In the genomic region with DNA sequence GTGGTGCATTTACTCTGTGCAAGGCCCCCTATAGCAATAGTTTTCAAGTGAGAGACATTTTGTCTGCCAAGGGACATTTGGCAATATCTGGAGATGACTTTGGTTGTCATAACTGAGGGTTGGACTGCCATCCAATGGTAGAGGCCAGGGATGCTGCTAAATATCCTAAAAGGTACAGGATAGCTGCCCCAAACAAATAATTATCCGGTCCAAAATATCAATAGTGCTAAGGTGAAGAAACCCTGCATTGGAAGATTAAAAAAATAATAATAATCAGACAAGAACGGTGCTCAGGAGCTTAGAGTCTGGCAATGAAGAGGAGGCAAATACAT, we compare ENCODE assay signal across 13 cellular contexts. TPM values are rescaled to one million over a fixed set of nuclear protein-coding genes. Genes with fewer than 3 reads are reported as not detected.
DNase-seq lines count a peak whose midpoint lies in the region; ATAC-seq, FAIRE-seq and TF ChIP-seq lines count a peak whose summit lies in the region.
"Had no signal": no experiment of that assay in that cellular context is flagged by ENCODE, and none has a peak within 500 bp of the region (broad histone marks: within the 10 kb centered on the region; RNA-seq: fewer than 3 reads in every experiment).

No MANE protein-coding gene starts in this region.

- H3K27me3 ChIP-seq in GM12878 (replicated peaks in 1 of 2; ENCODE audit: control insufficient read depth in 2 of 2, insufficient read depth in 2 of 2, low read length in 1 of 2) (no peaks in the 10 kb centered on the region), right atrium auricular region (no peaks in the 10 kb centered on the region)
- H3K27me3 ChIP-seq: BLaER1 treated with 17β-estradiol and CSF1 and Interleukin-3, amounts not matched to agents 10 nM and 100 nM had no signal

- H3K4me1 ChIP-seq in GM12878 (ENCODE audit: control insufficient read depth, insufficient read depth, low read length): no peaks in the 10 kb centered on the region
- no peaks in the 10 kb centered on the region for H3K4me1 ChIP-seq in right atrium auricular region
- H3K4me1 ChIP-seq: BLaER1 treated with 17β-estradiol and CSF1 and Interleukin-3, amounts not matched to agents 10 nM and 100 nM had no signal

- no peak for TF ChIP-seq EP300 in GM12878 (IDR thresholded peaks at IDR 0.05; ENCODE audit: borderline replicate concordance in 1 of 2, control insufficient read depth in 1 of 2, low read depth in 2 of 2, low read length in 2 of 2)

- no peak for DNase-seq in GM12878 (ENCODE audit: low read depth, low spot score)
- no peak for DNase-seq in right atrium auricular region (ENCODE audit: low spot score)
- no peak for DNase-seq in H54 (ENCODE audit: insufficient read length, low spot score)
- DNase-seq: immature natural killer cell; stimulated activated naive CD4-positive, alpha-beta T cell treated with Interleukin-2 at 50 U/mL for 16 hours had no signal

- H3K36me3 ChIP-seq in GM12878 (ENCODE audit: control insufficient read depth in 2 of 2, insufficient read depth in 2 of 2, low read length in 1 of 2) (no peaks in the 10 kb centered on the region), right atrium auricular region (no peaks in the 10 kb centered on the region)
- H3K36me3 ChIP-seq: BLaER1 treated with 17β-estradiol and CSF1 and Interleukin-3, amounts not matched to agents 10 nM and 100 nM had no signal

- 78% methylated on average over 2 of the region's 2 CpGs for WGBS in GM12878 (ENCODE audit: insufficient coverage, insufficient replicate concordance, low lambda C conversion rate, missing lambda C conversion rate)

- TF ChIP-seq POLR2A in GM12878 (IDR thresholded peaks at IDR 0.05; ENCODE audit: low read depth, low read length): no peak
- TF ChIP-seq POLR2A in H54 (IDR thresholded peaks at IDR 0.05; ENCODE audit: low read depth, low read length): no peak

- CTCF ChIA-PET in GM12878 (lab: Yijun Ruan, JAX): interaction anchor here (0.7 to 4.7 kb wide), 16 partner anchors 9 to 295 kb away, joined by 3 to 68 read pairs (median 4); a partner anchor contains a TSS

- no peaks in the 10 kb centered on the region for H4K20me1 ChIP-seq in GM12878 (ENCODE audit: control insufficient read depth, insufficient read depth)
- H4K20me1 ChIP-seq: BLaER1 treated with 17β-estradiol and CSF1 and Interleukin-3, amounts not matched to agents 10 nM and 100 nM had no signal

- intact Hi-C loops in GM12878 (cut with micrococcal nuclease; ENCODE audit: unreplicated experiment): no loop called here

- BruUV-seq in GM12878 (replicated peaks; lab: Mats Ljungman, UMichigan): no TSS peak

- no peak overlapping the region for H3K9ac ChIP-seq in GM12878 (ENCODE audit: control insufficient read depth, insufficient read depth, low read length)
- H3K9ac ChIP-seq: BLaER1 treated with 17β-estradiol and CSF1 and Interleukin-3, amounts not matched to agents 10 nM and 100 nM had no signal

- H3K27ac ChIP-seq in 22Rv1: no peak overlapping the region
- H3K27ac ChIP-seq in GM12878 (ENCODE audit: control insufficient read depth, insufficient read depth): no peak overlapping the region
- no peak overlapping the region for H3K27ac ChIP-seq in right atrium auricular region
- H3K27ac ChIP-seq: BLaER1 treated with 17β-estradiol and CSF1 and Interleukin-3, amounts not matched to agents 10 nM and 100 nM; HL-60 had no signal

- TF ChIP-seq RAD21 in GM12878 (IDR thresholded peaks at IDR 0.05; ENCODE audit: insufficient read depth, low read depth, low read length): peak; percentile 42; the same call in 1 of the 2 replicates

- in situ Hi-C loops in GM12878 (cut with MboI): no loop called here

- FAIRE-seq in GM12878 (lab: Jason Lieb, UNC) (no peak), H54 (lab: Jason Lieb, UNC) (no peak)

- no peaks in the 10 kb centered on the region for H3K79me2 ChIP-seq in GM12878 (ENCODE audit: control insufficient read depth, insufficient read depth, low read length)

- POLR2A ChIA-PET in GM12878 (lab: Charles Lee): interaction anchor here (0.6 to 0.7 kb wide), 2 partner anchors 201 to 268 kb away, joined by 3 to 6 read pairs; no protein-coding TSS in a partner anchor

- SMC1A ChIA-PET in GM12878 (lab: Charles Lee; ENCODE audit: uncharacterized antibody, unreplicated experiment): interaction anchor here (0.6 to 2.8 kb wide), 23 partner anchors 9 to 279 kb away, joined by 3 to 35 read pairs (median 4); no protein-coding TSS in a partner anchor

- ATAC-seq in GM21786 (IDR thresholded peaks at IDR 0.05; ENCODE audit: unreplicated experiment) (peak; percentile 46), GM12878 (peak; percentile 55), GM21515 (IDR thresholded peaks at IDR 0.05; ENCODE audit: unreplicated experiment) (no peak), GM18907 (IDR thresholded peaks at IDR 0.05; ENCODE audit: unreplicated experiment) (no peak), HG03039 (IDR thresholded peaks at IDR 0.05; ENCODE audit: unreplicated experiment) (no peak)
- ATAC-seq: natural killer cell treated with Interleukin-12 subunit alpha and Interleukin-12 subunit beta and Interleukin-15 and Interleukin-18, amount 100 ng/mL, for 72 hours had no signal

- no peak overlapping the region for H3K4me2 ChIP-seq in GM12878 (ENCODE audit: control insufficient read depth, insufficient read depth)
- H3K4me2 ChIP-seq: BLaER1 treated with 17β-estradiol and CSF1 and Interleukin-3, amounts not matched to agents 10 nM and 100 nM had no signal

- H3K4me3 ChIP-seq in GM12878: no peak overlapping the region
- no peak overlapping the region for H3K4me3 ChIP-seq in right atrium auricular region
- H3K4me3 ChIP-seq: BLaER1 treated with 17β-estradiol and CSF1 and Interleukin-3, amounts not matched to agents 10 nM and 100 nM had no signal

- H3K9me3 ChIP-seq in GM12878 (replicated peaks; ENCODE audit: control insufficient read depth, insufficient read depth, low read length): no peaks in the 10 kb centered on the region; the same call in 1 of the 3 replicates
- no peaks in the 10 kb centered on the region for H3K9me3 ChIP-seq in right atrium auricular region

- 0 out of 2 replicates have a peak, but pooled peaks have one; percentile 5 for TF ChIP-seq CTCF in 22Rv1 (IDR thresholded peaks at IDR 0.05)
- TF ChIP-seq CTCF in GM12878 (IDR thresholded peaks at IDR 0.05 in 2 of 3, conservative IDR thresholded peaks at IDR 0.05 in 1 of 3; ENCODE audit: control insufficient read depth in 2 of 3, extremely low read depth in 1 of 3, insufficient read depth in 1 of 3, low read depth in 3 of 3, low read length in 3 of 3): peak in 1 of 3 experiments; percentile 33; a peak in 2 of 6 replicates
- peak; percentile 42 to 72 for TF ChIP-seq CTCF in right atrium auricular region (IDR thresholded peaks at IDR 0.05)

- no peak overlapping the region for H2AFZ ChIP-seq in GM12878 (ENCODE audit: control insufficient read depth, low read depth, low read length)

- RAD21 ChIA-PET in GM12878 (lab: Charles Lee; ENCODE audit: unreplicated experiment): interaction anchor here (0.8 to 3.0 kb wide), 14 partner anchors 9 to 240 kb away, joined by 3 to 30 read pairs (median 4); a partner anchor contains a TSS

TF ChIP-seq in GM12878, 131 proteins besides CTCF, POLR2A, EP300 and RAD21:
- TF ChIP-seq FOXK2 (IDR thresholded peaks at IDR 0.05): no peak

RNA-seq across cellular contexts. Expression of a gene that starts 11.3 kb away (rescaled TPM):
- 2.8 and 3.3 TPM in 2 replicates for total RNA-seq in GM12878 (2013; cell fraction: nucleolus; rRNA removed)
- 0.56 and 0.71 TPM in 2 replicates for total RNA-seq in GM12878 (2014; rRNA removed)
- 0.92 and 0.98 TPM in 2 replicates for total RNA-seq in GM12878 (2014; rRNA removed; fragmentation: Illumina TruSeq; extraction: Trizol)
- total RNA-seq in GM12878 (2021): 0.43 and 0.54 TPM in 2 replicates
- 0.14 TPM for polyA plus RNA-seq in GM12878 (2011; ENCODE audit: low read depth)
- polyA plus RNA-seq in GM12878 (2011; rRNA removed): 2.0 and 3.1 TPM in 2 replicates
- polyA plus RNA-seq in GM12878 (2011; cell fraction: cytosol; rRNA removed): 1.0 and 1.2 TPM in 2 replicates
- 1.0 and 1.3 TPM in 2 replicates for polyA plus RNA-seq in GM12878 (2011; cell fraction: nucleus; rRNA removed)
- 0.15 and 0.25 TPM in 2 replicates for polyA plus RNA-seq in GM12878 (2012)
- 0.48 and 0.74 TPM in 2 replicates for polyA plus RNA-seq in GM12878 (2014; fragmentation: Illumina TruSeq; extraction: Trizol)
- under 1 TPM; 0.23 to 0.33 TPM for polyA plus RNA-seq in GM12878 (2014; fragmentation: Nextera tagmentation; extraction: Ambion mirVana)
- polyA plus RNA-seq in GM12878 (2014; rRNA removed): 0.25 and 0.32 TPM in 2 replicates
- polyA plus RNA-seq in GM12878 (2016; fragmentation: Nextera tagmentation; extraction: Ambion mirVana): under 1 TPM; 0.29 to 0.40 TPM
- polyA minus RNA-seq in GM12878 (2011; rRNA and poly(A)+ RNA removed): 2.9 and 3.3 TPM in 2 replicates
- polyA minus RNA-seq in GM12878 (2011; cell fraction: cytosol; rRNA and poly(A)+ RNA removed): 0.94 and 1.2 TPM in 2 replicates
- 1.3 and 1.5 TPM in 2 replicates for polyA minus RNA-seq in GM12878 (2011; cell fraction: nucleus; rRNA and poly(A)+ RNA removed)
- 100 to 1,000 TPM in 1 of 2 donors, 10 to 100 TPM in 1; 78.2 to 117 TPM for total RNA-seq in right atrium auricular region
- total RNA-seq: natural killer cell treated with Interleukin-12 subunit alpha and Interleukin-12 subunit beta and Interleukin-15 and Interleukin-18, amount 100 ng/mL, for 72 hours had no signal
- polyA plus RNA-seq: immature natural killer cell had no signal

Comparison
In these comparisons a context has a peak if more than half of its experiments do, and no peak if none do; other contexts are left out.
1. ATAC-seq: peak in GM21786 (single experiment) and GM12878 (single experiment); none in GM21515 (single experiment), GM18907 (single experiment) and HG03039 (single experiment).
2. RNA of a gene that starts 11.3 kb away (total RNA-seq): 78.2 to 117 TPM in right atrium auricular region; 0.43 to 3.3 TPM in GM12878; every median in the first group is over 10 times any median in the second.